In genomic region chr15:40693904-40694705, GRCh38 we compare ENCODE assay signal across 8 cellular contexts. TPM values are rescaled to one million over a fixed set of nuclear protein-coding genes. Genes with fewer than 3 reads are reported as not detected.
DNase-seq lines count a peak whose midpoint lies in the region; ATAC-seq and TF ChIP-seq lines count a peak whose summit lies in the region.

No MANE protein-coding gene starts in this region.

- peak overlapping the region; percentile 94 to 100 (median 98) for H3K27ac ChIP-seq in heart right ventricle
- peak overlapping the region; percentile 99 for H3K27ac ChIP-seq in caudate nucleus (ENCODE audit: low read depth, low read length)

- H3K4me1 ChIP-seq in heart right ventricle: peaks cover 0 to 24% (median 18%) of the 10 kb centered on the region in 9 donors
- H3K4me1 ChIP-seq in mononuclear cell (ENCODE audit: insufficient read depth, low read length): peaks cover 24% of the 10 kb centered on the region

- H3K27me3 ChIP-seq in heart right ventricle (no peaks in the 10 kb centered on the region), mononuclear cell (ENCODE audit: insufficient read depth, low read length) (no peaks in the 10 kb centered on the region)

- DNase-seq in heart right ventricle: no peak
- no peak for DNase-seq in cardiac septum (ENCODE audit: low spot score)
- peak; percentile 44 for DNase-seq in KBM-7
- DNase-seq in caudate nucleus (lab: John Stamatoyannopoulos, UW): peak in 2 of 61 donors; percentile 33 to 48
- DNase-seq in medulla oblongata (ENCODE audit: extremely low spot score): no peak
- DNase-seq in NCI-H82 treated with DMSO at 0.1 percent for 48 hours (lab: John Stamatoyannopoulos, UW; ENCODE audit: unreplicated experiment): no peak

- in situ Hi-C loops in KBM-7 (cut with MboI; ENCODE audit: low pct_unique_long_range_greater_than_20kb, low sequenced_read_pairs): no loop called here

- 33 to 34% methylated on average over 32 of the region's 32 CpGs for WGBS in heart right ventricle, 2 donors

- H3K9me3 ChIP-seq in heart right ventricle: no peaks in the 10 kb centered on the region
- H3K9me3 ChIP-seq in mononuclear cell (ENCODE audit: low read depth, low read length): no peaks in the 10 kb centered on the region

- TF ChIP-seq CTCF in heart right ventricle (IDR thresholded peaks at IDR 0.05): no peak

- peak overlapping the region; percentile 52 to 90 (median 84) for H3K4me3 ChIP-seq in heart right ventricle
- H3K4me3 ChIP-seq in mononuclear cell (ENCODE audit: low read length): peak overlapping the region; percentile 94

- peaks cover 0 to 31% (median 0%) of the 10 kb centered on the region in 9 donors for H3K36me3 ChIP-seq in heart right ventricle

- peak in 1 of 8 donors; percentile 12 for ATAC-seq in heart right ventricle
- ATAC-seq in HG02571 (IDR thresholded peaks at IDR 0.05; ENCODE audit: unreplicated experiment): no peak

- intact Hi-C loops in heart right ventricle (cut with DNase I) (loop anchor here in 3 of 10 donors (1.0 to 10.0 kb wide), 5 partner anchors 48 to 201 kb away; partner anchors contain the start of genes VPS18 (in 2 of the 3) and RMDN3 (in 1 of the 3)), cardiac septum (cut with DNase I) (loop anchor here (5.0 kb wide), 4 partner anchors 68 to 198 kb away; partner anchors contain the start of genes DNAJC17, GCHFR, KNL1 and VPS18)

RNA-seq across cellular contexts. Expression of gene RAD51, which starts 0.9 kb away (rescaled TPM):
- total RNA-seq in heart right ventricle: 1 to 10 TPM in 2 of 10 donors, under 1 TPM in 8; 0.30 to 3.6 (median 0.76) TPM
- under 1 TPM in 1 of 2 donors, not detected in 1; 0.43 TPM for polyA plus RNA-seq in heart right ventricle
- 0.51 TPM for total RNA-seq in cardiac septum
- total RNA-seq in mononuclear cell: 1.2 TPM
